In the genomic region with DNA sequence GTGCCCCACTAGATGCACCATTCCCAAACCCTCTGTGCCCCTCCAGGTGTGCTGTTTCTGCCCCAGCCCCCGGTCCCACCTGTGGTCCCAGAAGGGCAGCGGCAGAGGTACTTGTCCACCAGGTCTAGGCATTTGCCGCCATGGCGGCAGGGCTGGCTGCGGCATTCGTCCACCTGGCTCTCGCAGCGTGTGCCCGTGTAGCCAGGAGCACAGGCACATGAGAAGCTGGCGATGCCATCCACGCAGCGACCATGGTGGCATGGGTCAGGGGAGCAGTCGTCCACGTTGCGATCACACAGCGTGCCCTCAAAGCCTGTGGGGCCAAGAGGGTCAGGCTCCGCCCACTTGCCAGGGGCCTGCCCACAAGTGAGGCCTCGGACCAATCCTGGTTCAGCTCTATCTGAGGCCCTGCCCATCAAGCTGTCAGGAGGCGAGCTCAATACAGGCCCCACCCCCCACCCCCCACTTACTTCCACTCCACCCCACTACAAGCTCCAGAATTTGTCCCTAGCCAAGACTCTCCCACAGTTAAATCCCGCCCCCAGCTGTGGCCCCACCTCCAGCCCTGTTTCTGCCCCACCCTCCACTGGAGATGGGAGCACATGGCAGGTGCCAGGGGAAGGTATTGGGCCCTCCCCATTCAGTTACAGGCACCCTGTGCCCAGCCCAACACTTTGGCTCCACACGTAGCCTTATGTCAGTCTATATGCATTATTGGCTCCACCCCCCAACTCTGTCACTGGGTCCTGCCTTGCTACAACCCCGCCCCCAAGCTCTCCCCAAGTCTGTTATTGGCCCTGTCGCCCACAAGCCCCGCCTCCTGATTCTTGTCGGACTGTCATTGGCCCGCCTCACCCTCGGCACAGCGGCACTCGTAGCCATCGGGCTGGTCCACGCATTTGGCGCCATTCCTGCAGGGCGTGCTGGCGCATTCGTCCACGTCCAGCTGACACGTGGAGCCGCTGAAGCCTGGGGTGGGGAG, we compare ENCODE assay signal across 1 cellular context.
TF ChIP-seq lines count a peak whose summit lies in the region.

No MANE protein-coding gene starts in this region.

TF ChIP-seq in SK-N-SH, 30 proteins besides CTCF, POLR2A, EP300 and RAD21:
- TF ChIP-seq TCF12 (IDR thresholded peaks at IDR 0.05) (no peak), NRF1 (IDR thresholded peaks at IDR 0.05; ENCODE audit: low read depth, low read length) (no peak), NFIC (IDR thresholded peaks at IDR 0.05; ENCODE audit: borderline replicate concordance) (no peak), MEF2A (IDR thresholded peaks at IDR 0.05; ENCODE audit: borderline replicate concordance, low read depth) (no peak), FOXM1 (IDR thresholded peaks at IDR 0.05; ENCODE audit: low read depth) (no peak), TAF1 (IDR thresholded peaks at IDR 0.05; ENCODE audit: borderline replicate concordance, low read depth, low read length) (no peak), RCOR1 (IDR thresholded peaks at IDR 0.05; ENCODE audit: low read length) (no peak), SIN3A (IDR thresholded peaks at IDR 0.05; ENCODE audit: borderline replicate concordance, low read depth, low read length) (no peak), YY1 (IDR thresholded peaks at IDR 0.05; ENCODE audit: low read depth) (no peak), GATA2 (CRISPR knock-in tag; IDR thresholded peaks at IDR 0.05) (no peak), EZH2phosphoT487 (IDR thresholded peaks at IDR 0.05; ENCODE audit: borderline replicate concordance, low read depth) (no peak), POLR2AphosphoS5 (IDR thresholded peaks at IDR 0.05; ENCODE audit: low read depth, low read length) (no peak), JUND (IDR thresholded peaks at IDR 0.05) (no peak), TEAD4 (IDR thresholded peaks at IDR 0.05; ENCODE audit: borderline replicate concordance, insufficient read depth) (no peak), RFX5 (IDR thresholded peaks at IDR 0.05; ENCODE audit: low read length) (no peak)
- TF ChIP-seq, protein P1, sequence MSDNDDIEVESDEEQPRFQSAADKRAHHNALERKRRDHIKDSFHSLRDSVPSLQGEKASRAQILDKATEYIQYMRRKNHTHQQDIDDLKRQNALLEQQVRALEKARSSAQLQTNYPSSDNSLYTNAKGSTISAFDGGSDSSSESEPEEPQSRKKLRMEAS (IDR thresholded peaks at IDR 0.05; ENCODE audit: low read depth), result no peak
- TF ChIP-seq, protein P2, sequence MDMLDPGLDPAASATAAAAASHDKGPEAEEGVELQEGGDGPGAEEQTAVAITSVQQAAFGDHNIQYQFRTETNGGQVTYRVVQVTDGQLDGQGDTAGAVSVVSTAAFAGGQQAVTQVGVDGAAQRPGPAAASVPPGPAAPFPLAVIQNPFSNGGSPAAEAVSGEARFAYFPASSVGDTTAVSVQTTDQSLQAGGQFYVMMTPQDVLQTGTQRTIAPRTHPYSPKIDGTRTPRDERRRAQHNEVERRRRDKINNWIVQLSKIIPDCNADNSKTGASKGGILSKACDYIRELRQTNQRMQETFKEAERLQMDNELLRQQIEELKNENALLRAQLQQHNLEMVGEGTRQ (IDR thresholded peaks at IDR 0.05; ENCODE audit: borderline replicate concordance, low read depth, low read length), result no peak
- TF ChIP-seq, protein P3, sequence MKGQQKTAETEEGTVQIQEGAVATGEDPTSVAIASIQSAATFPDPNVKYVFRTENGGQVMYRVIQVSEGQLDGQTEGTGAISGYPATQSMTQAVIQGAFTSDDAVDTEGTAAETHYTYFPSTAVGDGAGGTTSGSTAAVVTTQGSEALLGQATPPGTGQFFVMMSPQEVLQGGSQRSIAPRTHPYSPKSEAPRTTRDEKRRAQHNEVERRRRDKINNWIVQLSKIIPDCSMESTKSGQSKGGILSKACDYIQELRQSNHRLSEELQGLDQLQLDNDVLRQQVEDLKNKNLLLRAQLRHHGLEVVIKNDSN (IDR thresholded peaks at IDR 0.05; ENCODE audit: borderline replicate concordance, low read depth), result no peak
- TF ChIP-seq, protein P4, sequence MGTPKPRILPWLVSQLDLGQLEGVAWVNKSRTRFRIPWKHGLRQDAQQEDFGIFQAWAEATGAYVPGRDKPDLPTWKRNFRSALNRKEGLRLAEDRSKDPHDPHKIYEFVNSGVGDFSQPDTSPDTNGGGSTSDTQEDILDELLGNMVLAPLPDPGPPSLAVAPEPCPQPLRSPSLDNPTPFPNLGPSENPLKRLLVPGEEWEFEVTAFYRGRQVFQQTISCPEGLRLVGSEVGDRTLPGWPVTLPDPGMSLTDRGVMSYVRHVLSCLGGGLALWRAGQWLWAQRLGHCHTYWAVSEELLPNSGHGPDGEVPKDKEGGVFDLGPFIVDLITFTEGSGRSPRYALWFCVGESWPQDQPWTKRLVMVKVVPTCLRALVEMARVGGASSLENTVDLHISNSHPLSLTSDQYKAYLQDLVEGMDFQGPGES (IDR thresholded peaks at IDR 0.05; ENCODE audit: low read depth, low read length), result no peak
TF ChIP-seq in SK-N-SH: peak in this region for 0.
